In the genomic region with DNA sequence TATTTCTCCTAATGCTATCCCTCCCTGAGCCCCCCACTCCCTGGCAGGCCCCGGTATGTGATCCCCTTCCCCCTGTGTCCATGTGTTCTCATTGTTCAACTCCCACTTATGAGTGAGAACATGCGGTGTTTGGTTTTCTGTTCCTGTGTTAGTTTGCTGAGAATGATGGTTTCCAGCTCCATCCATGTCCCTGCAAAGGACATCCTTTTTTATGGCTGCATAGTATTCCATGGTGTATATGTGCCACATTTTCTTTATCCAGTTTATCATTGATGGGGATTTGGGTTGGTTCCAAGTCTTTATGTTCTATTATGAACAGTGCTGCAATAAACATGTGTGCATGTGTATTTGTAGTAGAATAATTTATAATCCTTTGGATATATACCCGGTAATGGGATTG, we compare ENCODE assay signal across 3 cellular contexts. TPM values are rescaled to one million over a fixed set of nuclear protein-coding genes. Genes with fewer than 3 reads are reported as not detected.
"Had no signal": no experiment of that assay in that cellular context is flagged by ENCODE, and none has a peak within 500 bp of the region (broad histone marks: within the 10 kb centered on the region; RNA-seq: fewer than 3 reads in every experiment).

No MANE protein-coding gene starts in this region.

RNA-seq across cellular contexts. Expression of a gene that starts 18.0 kb away (rescaled TPM):
- total RNA-seq: HT1080, IMR-90 had no signal
- polyA plus RNA-seq: IgD-negative memory B cell had no signal
